Comparison of ENCODE assay signal across 8 cellular contexts in the genomic region with DNA sequence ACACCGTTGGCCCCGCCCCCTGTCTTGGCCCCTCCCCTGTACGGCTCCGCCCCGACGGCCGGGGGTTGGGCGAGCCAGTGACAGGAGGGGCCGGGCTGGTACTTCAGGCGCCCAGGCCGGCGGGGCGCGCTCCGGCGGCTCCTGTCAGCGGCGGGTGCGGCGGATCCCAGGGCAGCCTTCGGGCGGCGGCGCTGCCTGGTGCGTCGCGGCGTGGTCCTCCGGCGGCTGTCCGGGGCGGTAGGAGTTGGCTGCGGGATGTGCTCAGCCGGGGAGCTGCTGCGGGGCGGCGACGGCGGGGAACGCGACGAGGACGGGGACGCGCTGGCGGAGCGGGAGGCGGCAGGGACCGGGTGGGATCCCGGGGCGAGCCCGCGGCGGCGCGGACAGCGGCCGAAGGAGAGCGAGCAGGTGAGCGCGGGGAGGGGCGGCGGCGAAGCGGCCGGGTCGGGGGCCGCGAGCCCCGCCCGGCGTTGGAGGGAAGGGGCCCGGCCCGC. TPM values are rescaled to one million over a fixed set of nuclear protein-coding genes. Genes with fewer than 3 reads are reported as not detected.
A peak's percentile ranks its signal among the peaks of the same experiment; 100 is the strongest.
DNase-seq lines count a peak whose midpoint lies in the region; ATAC-seq, FAIRE-seq and TF ChIP-seq lines count a peak whose summit lies in the region.

A gene (plus strand): TSS at position 129 of the 494 bp plus-strand sequence. CDS start 127 bp downstream, at position 256.

- no peak for TF ChIP-seq CTCF in WI38 (IDR thresholded peaks at IDR 0.05; ENCODE audit: low read depth, low read length)
- TF ChIP-seq CTCF in bronchial epithelial cell (IDR thresholded peaks at IDR 0.05; ENCODE audit: insufficient read depth, low read length, severe bottlenecking), result no peak

- H3K36me3 ChIP-seq in bronchial epithelial cell (ENCODE audit: control insufficient read depth, insufficient read depth, low read length), result no peaks in the 10 kb centered on the region

- no peak for FAIRE-seq in bronchial epithelial cell (lab: Jason Lieb, UNC)

- peak; percentile 78 to 85 (median 79) for DNase-seq in NCI-H1417 (lab: John Stamatoyannopoulos, UW)
- DNase-seq in NCI-H1417 treated with DMSO at 0.1 percent for 48 hours (lab: John Stamatoyannopoulos, UW), result no peak
- peak; percentile 30 for DNase-seq in NCI-H2029 treated with DMSO at 0.1 percent for 48 hours (lab: John Stamatoyannopoulos, UW)
- peak; percentile 49 for DNase-seq in bronchial epithelial cell (ENCODE audit: low read depth)
- DNase-seq in islet precursor cell, result peak; percentile 91
- peak; percentile 87 to 95 for DNase-seq in stimulated activated CD4-positive, alpha-beta T cell treated with anti-CD3 and anti-CD28 coated beads, Interleukin-15, amount 100 ng/mL, for 1 hour (ENCODE audit: low read depth in 1 of 2, low spot score in 1 of 2)

- peak within 1 kb of the TSS; percentile 76 for H3K4me3 ChIP-seq in WI38 (ENCODE audit: low read depth, low read length)
- H3K4me3 ChIP-seq in bronchial epithelial cell (ENCODE audit: low read depth, low read length), result peak within 1 kb of the TSS; percentile 86

- no peaks in the 10 kb centered on the region for H3K27me3 ChIP-seq in bronchial epithelial cell (ENCODE audit: control insufficient read depth, insufficient read depth, low read length)

- peak; percentile 93 for ATAC-seq in HG02763 (IDR thresholded peaks at IDR 0.05; ENCODE audit: unreplicated experiment)

RNA-seq across cellular contexts. Expression of the gene that starts here (rescaled TPM):
- total RNA-seq in bronchial epithelial cell, result 2.4 and 4.6 TPM in 2 replicates
